ENCODE assay signal across 16 cellular contexts in genomic region chr2:10471046-10471571, GRCh38. TPM values are rescaled to one million over a fixed set of nuclear protein-coding genes. Genes with fewer than 3 reads are reported as not detected.
DNase-seq lines count a peak whose midpoint lies in the region; ATAC-seq and TF ChIP-seq lines count a peak whose summit lies in the region.
"Had no signal": no experiment of that assay in that cellular context is flagged by ENCODE, and none has a peak within 500 bp of the region (broad histone marks: within the 10 kb centered on the region; RNA-seq: fewer than 3 reads in every experiment).

No MANE protein-coding gene starts in this region.

- no peaks in the 10 kb centered on the region for H3K36me3 ChIP-seq in right atrium auricular region

- DNase-seq in cardiac septum (ENCODE audit: low spot score) (peak; percentile 63), right atrium auricular region (ENCODE audit: low spot score) (no peak), RPMI8226 (peak; percentile 81), islet precursor cell (peak; percentile 71), hepatic stellate cell (ENCODE audit: low spot score) (no peak), cortex of kidney (lab: John Stamatoyannopoulos, UW) (no peak), superior temporal gyrus (ENCODE audit: extremely low spot score) (no peak)
- DNase-seq: CD4-positive, alpha-beta T cell; DMS79 treated with DMSO at 0.1 percent for 48 hours; GF-D8; MV-4-11; NCI-H1417 treated with DMSO at 0.1 percent for 48 hours; NCI-H2029 treated with DMSO at 0.1 percent for 48 hours; NCI-H510A treated with DMSO at 0.1 percent for 48 hours; NK-92 treated with Interleukin-12 subunit alpha and Interleukin-12 subunit beta, amount 100 ng/mL, for 24 hours had no signal

- no peak for TF ChIP-seq CTCF in right atrium auricular region (IDR thresholded peaks at IDR 0.05)

- H3K27ac ChIP-seq in right atrium auricular region = no peak overlapping the region

- H3K27me3 ChIP-seq in right atrium auricular region = no peaks in the 10 kb centered on the region

- no peak overlapping the region for H3K4me3 ChIP-seq in right atrium auricular region

- no peak for ATAC-seq in GM19452 (IDR thresholded peaks at IDR 0.05; ENCODE audit: unreplicated experiment)

- no peaks in the 10 kb centered on the region for H3K4me1 ChIP-seq in right atrium auricular region

- H3K9me3 ChIP-seq in right atrium auricular region = no peaks in the 10 kb centered on the region

- intact Hi-C loops in cardiac septum (cut with DNase I) = no loop called here

RNA-seq across cellular contexts. Expression of gene ODC1, which starts 23.0 kb away (rescaled TPM):
- 58.0 TPM for total RNA-seq in cardiac septum
- 10 to 100 TPM; 41.3 to 73.9 TPM for total RNA-seq in right atrium auricular region

Comparison
In these comparisons a context has a peak if more than half of its experiments do, and no peak if none do; other contexts are left out.
1. DNase-seq: peak in cardiac septum (single experiment), RPMI8226 (single experiment) and islet precursor cell (single experiment); none in right atrium auricular region (single experiment), hepatic stellate cell (single experiment), cortex of kidney (single experiment) and superior temporal gyrus (single experiment).